19 cellular contexts compared by ENCODE assay signal in genomic region chr14:53273671-53274072, GRCh38.
DNase-seq lines count a peak whose midpoint lies in the region; ATAC-seq and TF ChIP-seq lines count a peak whose summit lies in the region.
"Had no signal": no experiment of that assay in that cellular context is flagged by ENCODE, and none has a peak within 500 bp of the region (broad histone marks: within the 10 kb centered on the region; RNA-seq: fewer than 3 reads in every experiment).

No MANE protein-coding gene starts in this region.

- H3K4me3 ChIP-seq in NB4 (ENCODE audit: low read depth, low read length) = no peak overlapping the region
- H3K4me3 ChIP-seq: skin epidermis, tibial nerve had no signal

- no peak for TF ChIP-seq CTCF in NB4 (IDR thresholded peaks at IDR 0.05; ENCODE audit: low read depth, low read length)

- peak; percentile 57 for DNase-seq in DMS53 (lab: John Stamatoyannopoulos, UW)
- no peak for DNase-seq in DMS53 treated with DMSO at 0.1 percent for 48 hours (lab: John Stamatoyannopoulos, UW; ENCODE audit: unreplicated experiment)
- peak; percentile 52 for DNase-seq in NB4 (ENCODE audit: low read depth)
- peak; percentile 2 to 14 for DNase-seq in erythroblast (lab: John Stamatoyannopoulos, UW)
- DNase-seq in renal cortical epithelial cell (ENCODE audit: low read depth) = peak; percentile 6
- DNase-seq in NCI-H2227 treated with DMSO at 0.1 percent for 48 hours (lab: John Stamatoyannopoulos, UW) = no peak
- no peak for DNase-seq in HuH-7 (ENCODE audit: low spot score)
- DNase-seq: 8988T; activated CD8-positive, alpha-beta T cell treated with anti-CD3 and anti-CD28 coated beads for 36 hours; activated naive CD8-positive, alpha-beta T cell treated with anti-CD3 and anti-CD28 coated beads, Interleukin-2, amount 10 ng/mL, durations not matched to agents 7 days and 5 days; CD4-positive, alpha-beta T cell; central memory CD4-positive, alpha-beta T cell; H7; NCI-H1105 treated with DMSO at 0.1 percent for 48 hours had no signal

- TF ChIP-seq POLR2A in NB4 (IDR thresholded peaks at IDR 0.05; ENCODE audit: extremely low read depth, insufficient read length) (no peak), erythroblast (IDR thresholded peaks at IDR 0.05; ENCODE audit: low read length) (no peak)

- ATAC-seq in GM21825 (IDR thresholded peaks at IDR 0.05; ENCODE audit: unreplicated experiment) = no peak
- ATAC-seq: activated CD8-positive, alpha-beta T cell treated with anti-CD3 and anti-CD28 coated beads for 36 hours; SK-N-SH treated with all-trans-retinoic acid at 6 μM for 48 hours; stimulated activated effector memory CD8-positive, alpha-beta T cell treated with anti-CD3 and anti-CD28 coated beads, Interleukin-12 subunit alpha, Interleukin-12 subunit beta, amount 100 ng/mL, for 72 hours had no signal

Comparison
In these comparisons a context has a peak if more than half of its experiments do, and no peak if none do; other contexts are left out.
1. DNase-seq: peak in DMS53 (single experiment), NB4 (single experiment), erythroblast (2 of 2) and renal cortical epithelial cell (single experiment); none in DMS53 treated with DMSO at 0.1 percent for 48 hours (single experiment), NCI-H2227 treated with DMSO at 0.1 percent for 48 hours (single experiment) and HuH-7 (single experiment).